ENCODE assay signal across 8 cellular contexts in the genomic region with DNA sequence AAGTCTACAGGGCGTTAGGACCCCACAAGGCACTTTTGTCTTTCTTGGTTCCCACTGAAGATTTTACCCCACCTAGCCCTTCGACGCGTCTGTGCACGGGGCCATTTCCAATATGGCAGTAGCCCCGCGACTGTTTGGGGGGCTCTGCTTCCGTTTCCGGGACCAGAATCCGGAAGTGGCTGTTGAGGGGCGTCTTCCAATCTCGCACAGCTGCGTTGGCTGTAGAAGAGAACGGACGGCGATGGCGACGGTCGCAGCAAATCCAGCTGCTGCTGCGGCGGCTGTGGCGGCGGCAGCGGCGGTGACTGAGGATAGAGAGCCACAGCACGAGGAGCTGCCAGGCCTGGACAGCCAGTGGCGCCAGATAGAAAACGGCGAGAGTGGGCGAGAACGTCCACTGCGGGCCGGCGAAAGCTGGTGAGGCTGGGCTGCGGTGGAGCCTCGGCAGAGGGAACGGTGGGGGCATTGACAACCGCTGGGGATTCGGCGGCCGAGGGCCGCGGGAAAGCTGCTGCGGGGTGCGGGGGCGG. TPM values are rescaled to one million over a fixed set of nuclear protein-coding genes. Genes with fewer than 3 reads are reported as not detected.
DNase-seq lines count a peak whose midpoint lies in the region; ATAC-seq lines count a peak whose summit lies in the region.

A gene (plus strand): TSS at position 207 of the 530 bp plus-strand sequence. CDS start 35 bp downstream, at position 242.

- H3K27me3 ChIP-seq in muscle layer of colon (ENCODE audit: control insufficient read depth in 1 of 2, insufficient read depth in 2 of 2, low read length in 2 of 2) = peaks cover 0 to 5% of the 10 kb centered on the region in 2 donors

- H3K36me3 ChIP-seq in muscle layer of colon (ENCODE audit: insufficient read depth, low read length) = peaks cover 8% of the 10 kb centered on the region

- peaks cover 7% of the 10 kb centered on the region for H3K4me1 ChIP-seq in muscle layer of colon (ENCODE audit: insufficient read depth, low read length)

- peaks cover 40% of the 10 kb centered on the region for H3K36me3 Mint-ChIP-seq in activated T-cell treated with anti-CD3 and anti-CD28 coated beads, Interleukin-2, amount 50 U/mL, for 24 hours (ENCODE audit: low read depth)

- peaks cover 21% of the 10 kb centered on the region for H3K27me3 Mint-ChIP-seq in activated T-cell treated with anti-CD3 and anti-CD28 coated beads, Interleukin-2, amount 50 U/mL, for 24 hours

- H3K4me3 Mint-ChIP-seq in activated T-cell treated with anti-CD3 and anti-CD28 coated beads, Interleukin-2, amount 50 U/mL, for 24 hours = peak within 1 kb of the TSS; percentile 82

- peak; percentile 42 for DNase-seq in NCI-H1436 (lab: John Stamatoyannopoulos, UW)
- no peak for DNase-seq in NCI-H1436 treated with DMSO at 0.1 percent for 48 hours (lab: John Stamatoyannopoulos, UW)
- DNase-seq in NCI-H82 (lab: John Stamatoyannopoulos, UW) = peak; percentile 83
- peak; percentile 61 for DNase-seq in activated T-cell treated with anti-CD3 and anti-CD28 coated beads, Interleukin-2, amount 50 U/mL, for 24 hours
- DNase-seq in superior temporal gyrus (ENCODE audit: extremely low spot score) = peak; percentile 48

- H3K9me3 ChIP-seq in muscle layer of colon (ENCODE audit: low read length) = no peaks in the 10 kb centered on the region

- H3K27ac ChIP-seq in muscle layer of colon (ENCODE audit: low read depth, low read length) = peak within 1 kb of the TSS; percentile 88

- H3K4me3 ChIP-seq in muscle layer of colon (ENCODE audit: low read depth in 1 of 2, low read length in 2 of 2) = peak within 1 kb of the TSS; percentile 31 to 47

- peak within 1 kb of the TSS; percentile 56 for H3K9ac ChIP-seq in muscle layer of colon (ENCODE audit: low read length)

- peak within 1 kb of the TSS; percentile 92 for H3K27ac Mint-ChIP-seq in activated T-cell treated with anti-CD3 and anti-CD28 coated beads, Interleukin-2, amount 50 U/mL, for 24 hours

- peaks cover 32% of the 10 kb centered on the region for H3K4me1 Mint-ChIP-seq in activated T-cell treated with anti-CD3 and anti-CD28 coated beads, Interleukin-2, amount 50 U/mL, for 24 hours (ENCODE audit: low read depth)

- ATAC-seq in HG02938 (IDR thresholded peaks at IDR 0.05; ENCODE audit: unreplicated experiment) = peak; percentile 25
- ATAC-seq in esophagus mucosa = no peak

- H3K9me3 Mint-ChIP-seq in activated T-cell treated with anti-CD3 and anti-CD28 coated beads, Interleukin-2, amount 50 U/mL, for 24 hours = no peaks in the 10 kb centered on the region

RNA-seq across cellular contexts. Expression of the gene that starts here (rescaled TPM):
- total RNA-seq in esophagus mucosa = 13.2 TPM
